Comparison of ENCODE assay signal across 26 cellular contexts in the genomic region with DNA sequence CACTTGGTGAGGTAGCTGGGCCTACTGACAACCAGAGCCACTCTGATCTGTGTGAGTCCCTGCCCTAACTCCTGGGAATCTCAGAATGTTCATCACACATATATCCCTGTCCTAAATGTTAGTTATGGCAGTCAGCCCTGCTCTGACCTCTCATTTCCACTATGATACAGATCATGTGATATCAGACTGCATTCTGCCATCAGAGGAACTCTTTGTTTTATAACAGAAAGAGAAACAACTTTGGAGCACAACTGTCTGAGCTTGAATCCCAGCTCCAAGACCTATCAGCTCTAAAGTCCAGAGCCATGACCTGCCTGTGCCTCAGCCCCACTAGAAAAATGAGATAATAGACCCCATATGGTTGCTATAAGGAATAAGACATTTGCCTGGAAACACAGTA. TPM values are rescaled to one million over a fixed set of nuclear protein-coding genes. Genes with fewer than 3 reads are reported as not detected.
"Had no signal": no experiment of that assay in that cellular context is flagged by ENCODE, and none has a peak within 500 bp of the region (broad histone marks: within the 10 kb centered on the region; RNA-seq: fewer than 3 reads in every experiment).

No MANE protein-coding gene starts in this region.

- ATAC-seq: K562, Panc1, PC-3, Right ventricle myocardium inferior had no signal

- DNase-seq: Kasumi-1, MV-4-11, NCI-H1048, NCI-H1105 treated with DMSO at 0.1 percent for 48 hours, NCI-H1417 treated with DMSO at 0.1 percent for 48 hours, NCI-H146, NCI-H1694 treated with DMSO at 0.1 percent for 48 hours, NCI-H1930, NCI-H2081, NCI-H2107, NCI-H2227 treated with DMSO at 0.1 percent for 48 hours, NCI-H510A, NCI-H524 treated with DMSO at 0.1 percent for 48 hours, NCI-H69, NCI-H774, PC-3, SHP77 treated with DMSO at 0.1 percent for 48 hours, SJCRH30 had no signal

- H3K4me3 ChIP-seq: K562, SJCRH30, SK-N-MC had no signal

- H3K4me2 ChIP-seq: KMS-11 had no signal

- H3K27ac ChIP-seq: HL-60, KMS-11, SJCRH30, SK-N-MC had no signal

- H3K27me3 ChIP-seq: SJCRH30 had no signal

- H3K27me3 Mint-ChIP-seq: IgD-negative memory B cell had no signal

- H3K36me3 ChIP-seq: SJCRH30 had no signal

- H3K9ac ChIP-seq: KMS-11 had no signal

- H3K9me3 Mint-ChIP-seq: IgD-negative memory B cell had no signal

- H3K4me3 Mint-ChIP-seq: IgD-negative memory B cell had no signal

- H3K27ac Mint-ChIP-seq: IgD-negative memory B cell had no signal

- H3K4me1 Mint-ChIP-seq: IgD-negative memory B cell had no signal

- H3K4me1 ChIP-seq: SJCRH30 had no signal

RNA-seq across cellular contexts. Expression of a gene that starts 54.6 kb away (rescaled TPM):
- total RNA-seq: MCF 10A, PC-3 had no signal
